In genomic region chr5:117201016-117201415, GRCh38 we compare ENCODE assay signal across 16 cellular contexts.
A peak's percentile ranks its signal among the peaks of the same experiment; 100 is the strongest.
DNase-seq lines count a peak whose midpoint lies in the region; ATAC-seq and FAIRE-seq lines count a peak whose summit lies in the region.
"Had no signal": no experiment of that assay in that cellular context is flagged by ENCODE, and none has a peak within 500 bp of the region (broad histone marks: within the 10 kb centered on the region; RNA-seq: fewer than 3 reads in every experiment).

No MANE protein-coding gene starts in this region.

- intact Hi-C loops in left colon (cut with DNase I, micrococcal nuclease) = no loop called here

- H3K36me3 ChIP-seq in adipocyte (ENCODE audit: control insufficient read depth, insufficient read depth, low read length, severe bottlenecking) = no peaks in the 10 kb centered on the region
- H3K36me3 ChIP-seq in stomach smooth muscle (ENCODE audit: control insufficient read depth in 2 of 2, insufficient read depth in 2 of 2, low read length in 2 of 2) = no peaks in the 10 kb centered on the region

- peak; percentile 37 for ATAC-seq in left colon

- no peak overlapping the region for H3K27ac ChIP-seq in stomach smooth muscle (ENCODE audit: low read length)
- H3K27ac ChIP-seq: KMS-11 had no signal

- H3K4me1 ChIP-seq in adipocyte (ENCODE audit: control insufficient read depth, insufficient read depth, low read length) (no peaks in the 10 kb centered on the region), stomach smooth muscle (ENCODE audit: control insufficient read depth, insufficient read depth, low read length) (no peaks in the 10 kb centered on the region)

- H3K9ac ChIP-seq in adipocyte (ENCODE audit: low read length) (no peak overlapping the region), stomach smooth muscle (ENCODE audit: low read length in 2 of 2) (no peak overlapping the region)
- H3K9ac ChIP-seq: KMS-11 had no signal

- H3K9me3 ChIP-seq in adipocyte (ENCODE audit: control insufficient read depth, low read length) = no peaks in the 10 kb centered on the region
- no peaks in the 10 kb centered on the region for H3K9me3 ChIP-seq in stomach smooth muscle (ENCODE audit: control insufficient read depth in 2 of 2, low read length in 2 of 2)

- peak; percentile 1 for DNase-seq in HTR-8/SVneo (ENCODE audit: insufficient read length, low spot score)
- DNase-seq in adipocyte (ENCODE audit: low read depth) = peak; percentile 13
- no peak for DNase-seq in left colon
- DNase-seq in MV-4-11 (lab: John Stamatoyannopoulos, UW) = no peak
- DNase-seq in ureter (ENCODE audit: low spot score) = no peak
- DNase-seq in HuH-7.5 (ENCODE audit: low spot score) = no peak
- DNase-seq: HFFc6; NCI-H1092; NCI-H146; NCI-H2107; NCI-H345; NCI-H526 treated with DMSO at 0.1 percent for 48 hours; NK-92 treated with Interleukin-12 subunit alpha and Interleukin-12 subunit beta, amount 100 ng/mL, for 24 hours had no signal

- FAIRE-seq in HTR-8/SVneo (lab: Jason Lieb, UNC) = no peak
- FAIRE-seq: H54 had no signal

- H3K4me3 ChIP-seq in adipocyte (ENCODE audit: low read length) (no peak overlapping the region), stomach smooth muscle (ENCODE audit: low read length in 2 of 2) (peak overlapping the region; percentile 16 to 21)

- H3K27me3 ChIP-seq in adipocyte (replicated peaks; ENCODE audit: control insufficient read depth, insufficient read depth, low read length) (no peaks in the 10 kb centered on the region), stomach smooth muscle (ENCODE audit: control insufficient read depth in 1 of 2, insufficient read depth in 2 of 2, low read length in 2 of 2) (no peaks in the 10 kb centered on the region)

Comparison
In these comparisons a context has a peak if more than half of its experiments do, and no peak if none do; other contexts are left out.
1. DNase-seq: peak in HTR-8/SVneo (single experiment) and adipocyte (single experiment); none in left colon (0 of 2), MV-4-11 (single experiment), ureter (single experiment) and HuH-7.5 (single experiment).